ENCODE assay signal across 34 cellular contexts in genomic region chr3:94775746-94776145, GRCh38.
"Had no signal": no experiment of that assay in that cellular context is flagged by ENCODE, and none has a peak within 500 bp of the region (broad histone marks: within the 10 kb centered on the region; RNA-seq: fewer than 3 reads in every experiment).

No MANE protein-coding gene starts in this region.

- H3K9ac ChIP-seq: KMS-11 had no signal

- H3K4me2 ChIP-seq: KMS-11 had no signal

- DNase-seq: Karpas-422, Kasumi-1, MG63, MM.1S, MV-4-11, NCI-H1048, NCI-H1092, NCI-H1092 treated with DMSO at 0.1 percent for 48 hours, NCI-H1105, NCI-H1105 treated with DMSO at 0.1 percent for 48 hours, NCI-H1417, NCI-H1417 treated with DMSO at 0.1 percent for 48 hours, NCI-H1436, NCI-H1436 treated with DMSO at 0.1 percent for 48 hours, NCI-H146, NCI-H1694, NCI-H1694 treated with DMSO at 0.1 percent for 48 hours, NCI-H187, NCI-H187 treated with DMSO at 0.1 percent for 48 hours, NCI-H1930, NCI-H2029, NCI-H2029 treated with DMSO at 0.1 percent for 48 hours, NCI-H2081, NCI-H2107, NCI-H2171, NCI-H2171 treated with DMSO at 0.1 percent for 48 hours, NCI-H2227 treated with DMSO at 0.1 percent for 48 hours, NCI-H226, NCI-H345, NCI-H446, NCI-H446 treated with DMSO at 0.1 percent for 48 hours, NCI-H510A, NCI-H510A treated with DMSO at 0.1 percent for 48 hours had no signal

- H3K9me3 ChIP-seq: MG63 had no signal

- H3K27ac ChIP-seq: KMS-11 had no signal

- H3K4me3 ChIP-seq: MG63 had no signal

- H3K27me3 ChIP-seq: MG63 had no signal

- H3K36me3 ChIP-seq: MG63 had no signal
